ENCODE assay signal across 1 cellular context in the genomic region with DNA sequence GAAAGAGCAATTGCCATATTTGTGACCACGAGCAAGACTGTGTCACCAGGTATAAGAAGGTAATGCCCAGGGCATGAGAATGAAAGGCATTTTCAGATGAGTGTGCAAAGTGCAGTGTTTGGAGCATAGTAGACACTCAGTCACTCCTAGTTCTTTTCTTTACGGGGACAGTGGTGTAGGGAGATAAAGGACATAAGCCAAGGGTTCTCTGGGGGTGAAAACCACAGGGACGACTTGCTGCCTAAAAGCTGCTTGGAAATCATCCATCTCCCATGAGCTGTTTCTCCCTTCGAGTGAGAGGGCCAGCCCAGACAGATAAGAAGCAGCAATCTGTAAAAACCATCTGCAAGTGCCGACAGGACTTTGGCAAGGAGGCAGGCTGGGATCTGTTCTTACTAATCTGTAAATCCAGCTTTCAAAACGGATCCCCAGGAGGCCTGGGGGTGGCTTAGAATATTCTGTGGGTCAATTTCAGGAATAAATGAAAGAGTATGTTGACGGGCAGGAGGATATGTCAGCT.
A peak's percentile ranks its signal among the peaks of the same experiment; 100 is the strongest.
TF ChIP-seq lines count a peak whose summit lies in the region.

No MANE protein-coding gene starts in this region.

TF ChIP-seq in HEK293, 187 proteins besides CTCF, POLR2A, EP300 and RAD21 (continued from another document):
- TF ChIP-seq SETDB1 (IDR thresholded peaks at IDR 0.05; ENCODE audit: insufficient read length, low read length) (no peak), ZNF776 (tag by site-specific recombination; IDR thresholded peaks at IDR 0.05; ENCODE audit: borderline replicate concordance) (no peak), BCL11B (tag by site-specific recombination; IDR thresholded peaks at IDR 0.05; ENCODE audit: low read depth) (no peak), ZNF324 (tag by site-specific recombination; IDR thresholded peaks at IDR 0.05) (no peak), OSR2 (tag by site-specific recombination; IDR thresholded peaks at IDR 0.05) (peak; percentile 38; the same call in 1 of the 2 replicates), ZNF514 (tag by site-specific recombination; IDR thresholded peaks at IDR 0.05) (no peak), SALL2 (tag by site-specific recombination; IDR thresholded peaks at IDR 0.05; ENCODE audit: borderline replicate concordance) (no peak), GLI2 (tag by site-specific recombination; IDR thresholded peaks at IDR 0.05; ENCODE audit: borderline replicate concordance, low read depth) (no peak), TRIM28 (IDR thresholded peaks at IDR 0.05; ENCODE audit: borderline replicate concordance, low read length) (no peak), KLF10 (tag by site-specific recombination; IDR thresholded peaks at IDR 0.05) (no peak), ZNF792 (tag by site-specific recombination; IDR thresholded peaks at IDR 0.05) (no peak), WT1 (tag by site-specific recombination; IDR thresholded peaks at IDR 0.05) (peak; percentile 77), ZNF654 (tag by site-specific recombination; IDR thresholded peaks at IDR 0.05; ENCODE audit: low read depth) (no peak), ZFP37 (tag by site-specific recombination; IDR thresholded peaks at IDR 0.05) (no peak), HOXC10 (CRISPR knock-in tag; IDR thresholded peaks at IDR 0.05) (no peak), ZNF571 (tag by site-specific recombination; IDR thresholded peaks at IDR 0.05) (no peak), ZNF184 (tag by site-specific recombination; IDR thresholded peaks at IDR 0.05) (no peak), ZNF747 (tag by site-specific recombination; IDR thresholded peaks at IDR 0.05) (no peak)
- TF ChIP-seq, protein P1, sequence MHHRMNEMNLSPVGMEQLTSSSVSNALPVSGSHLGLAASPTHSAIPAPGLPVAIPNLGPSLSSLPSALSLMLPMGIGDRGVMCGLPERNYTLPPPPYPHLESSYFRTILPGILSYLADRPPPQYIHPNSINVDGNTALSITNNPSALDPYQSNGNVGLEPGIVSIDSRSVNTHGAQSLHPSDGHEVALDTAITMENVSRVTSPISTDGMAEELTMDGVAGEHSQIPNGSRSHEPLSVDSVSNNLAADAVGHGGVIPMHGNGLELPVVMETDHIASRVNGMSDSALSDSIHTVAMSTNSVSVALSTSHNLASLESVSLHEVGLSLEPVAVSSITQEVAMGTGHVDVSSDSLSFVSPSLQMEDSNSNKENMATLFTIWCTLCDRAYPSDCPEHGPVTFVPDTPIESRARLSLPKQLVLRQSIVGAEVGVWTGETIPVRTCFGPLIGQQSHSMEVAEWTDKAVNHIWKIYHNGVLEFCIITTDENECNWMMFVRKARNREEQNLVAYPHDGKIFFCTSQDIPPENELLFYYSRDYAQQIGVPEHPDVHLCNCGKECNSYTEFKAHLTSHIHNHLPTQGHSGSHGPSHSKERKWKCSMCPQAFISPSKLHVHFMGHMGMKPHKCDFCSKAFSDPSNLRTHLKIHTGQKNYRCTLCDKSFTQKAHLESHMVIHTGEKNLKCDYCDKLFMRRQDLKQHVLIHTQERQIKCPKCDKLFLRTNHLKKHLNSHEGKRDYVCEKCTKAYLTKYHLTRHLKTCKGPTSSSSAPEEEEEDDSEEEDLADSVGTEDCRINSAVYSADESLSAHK (tag by site-specific recombination; IDR thresholded peaks at IDR 0.05), result peak; percentile 70
- TF ChIP-seq, protein P2, sequence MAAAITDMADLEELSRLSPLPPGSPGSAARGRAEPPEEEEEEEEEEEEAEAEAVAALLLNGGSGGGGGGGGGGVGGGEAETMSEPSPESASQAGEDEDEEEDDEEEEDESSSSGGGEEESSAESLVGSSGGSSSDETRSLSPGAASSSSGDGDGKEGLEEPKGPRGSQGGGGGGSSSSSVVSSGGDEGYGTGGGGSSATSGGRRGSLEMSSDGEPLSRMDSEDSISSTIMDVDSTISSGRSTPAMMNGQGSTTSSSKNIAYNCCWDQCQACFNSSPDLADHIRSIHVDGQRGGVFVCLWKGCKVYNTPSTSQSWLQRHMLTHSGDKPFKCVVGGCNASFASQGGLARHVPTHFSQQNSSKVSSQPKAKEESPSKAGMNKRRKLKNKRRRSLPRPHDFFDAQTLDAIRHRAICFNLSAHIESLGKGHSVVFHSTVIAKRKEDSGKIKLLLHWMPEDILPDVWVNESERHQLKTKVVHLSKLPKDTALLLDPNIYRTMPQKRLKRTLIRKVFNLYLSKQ (tag by site-specific recombination; IDR thresholded peaks at IDR 0.05; ENCODE audit: borderline replicate concordance), result no peak
- TF ChIP-seq, protein P3, sequence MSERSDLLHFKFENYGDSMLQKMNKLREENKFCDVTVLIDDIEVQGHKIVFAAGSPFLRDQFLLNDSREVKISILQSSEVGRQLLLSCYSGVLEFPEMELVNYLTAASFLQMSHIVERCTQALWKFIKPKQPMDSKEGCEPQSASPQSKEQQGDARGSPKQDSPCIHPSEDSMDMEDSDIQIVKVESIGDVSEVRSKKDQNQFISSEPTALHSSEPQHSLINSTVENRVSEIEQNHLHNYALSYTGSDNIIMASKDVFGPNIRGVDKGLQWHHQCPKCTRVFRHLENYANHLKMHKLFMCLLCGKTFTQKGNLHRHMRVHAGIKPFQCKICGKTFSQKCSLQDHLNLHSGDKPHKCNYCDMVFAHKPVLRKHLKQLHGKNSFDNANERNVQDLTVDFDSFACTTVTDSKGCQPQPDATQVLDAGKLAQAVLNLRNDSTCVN (tag by site-specific recombination; optimal IDR thresholded peaks at IDR 0.05), result no peak
- TF ChIP-seq, protein P4, sequence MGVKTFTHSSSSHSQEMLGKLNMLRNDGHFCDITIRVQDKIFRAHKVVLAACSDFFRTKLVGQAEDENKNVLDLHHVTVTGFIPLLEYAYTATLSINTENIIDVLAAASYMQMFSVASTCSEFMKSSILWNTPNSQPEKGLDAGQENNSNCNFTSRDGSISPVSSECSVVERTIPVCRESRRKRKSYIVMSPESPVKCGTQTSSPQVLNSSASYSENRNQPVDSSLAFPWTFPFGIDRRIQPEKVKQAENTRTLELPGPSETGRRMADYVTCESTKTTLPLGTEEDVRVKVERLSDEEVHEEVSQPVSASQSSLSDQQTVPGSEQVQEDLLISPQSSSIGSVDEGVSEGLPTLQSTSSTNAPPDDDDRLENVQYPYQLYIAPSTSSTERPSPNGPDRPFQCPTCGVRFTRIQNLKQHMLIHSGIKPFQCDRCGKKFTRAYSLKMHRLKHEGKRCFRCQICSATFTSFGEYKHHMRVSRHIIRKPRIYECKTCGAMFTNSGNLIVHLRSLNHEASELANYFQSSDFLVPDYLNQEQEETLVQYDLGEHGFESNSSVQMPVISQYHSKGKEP (tag by site-specific recombination; IDR thresholded peaks at IDR 0.05), result no peak
- TF ChIP-seq, protein P5, sequence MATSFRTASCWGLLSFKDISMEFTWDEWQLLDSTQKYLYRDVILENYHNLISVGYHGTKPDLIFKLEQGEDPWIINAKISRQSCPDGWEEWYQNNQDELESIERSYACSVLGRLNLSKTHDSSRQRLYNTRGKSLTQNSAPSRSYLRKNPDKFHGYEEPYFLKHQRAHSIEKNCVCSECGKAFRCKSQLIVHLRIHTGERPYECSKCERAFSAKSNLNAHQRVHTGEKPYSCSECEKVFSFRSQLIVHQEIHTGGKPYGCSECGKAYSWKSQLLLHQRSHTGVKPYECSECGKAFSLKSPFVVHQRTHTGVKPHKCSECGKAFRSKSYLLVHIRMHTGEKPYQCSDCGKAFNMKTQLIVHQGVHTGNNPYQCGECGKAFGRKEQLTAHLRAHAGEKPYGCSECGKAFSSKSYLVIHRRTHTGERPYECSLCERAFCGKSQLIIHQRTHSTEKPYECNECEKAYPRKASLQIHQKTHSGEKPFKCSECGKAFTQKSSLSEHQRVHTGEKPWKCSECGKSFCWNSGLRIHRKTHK (tag by site-specific recombination; IDR thresholded peaks at IDR 0.05), result no peak
- TF ChIP-seq, protein P6, sequence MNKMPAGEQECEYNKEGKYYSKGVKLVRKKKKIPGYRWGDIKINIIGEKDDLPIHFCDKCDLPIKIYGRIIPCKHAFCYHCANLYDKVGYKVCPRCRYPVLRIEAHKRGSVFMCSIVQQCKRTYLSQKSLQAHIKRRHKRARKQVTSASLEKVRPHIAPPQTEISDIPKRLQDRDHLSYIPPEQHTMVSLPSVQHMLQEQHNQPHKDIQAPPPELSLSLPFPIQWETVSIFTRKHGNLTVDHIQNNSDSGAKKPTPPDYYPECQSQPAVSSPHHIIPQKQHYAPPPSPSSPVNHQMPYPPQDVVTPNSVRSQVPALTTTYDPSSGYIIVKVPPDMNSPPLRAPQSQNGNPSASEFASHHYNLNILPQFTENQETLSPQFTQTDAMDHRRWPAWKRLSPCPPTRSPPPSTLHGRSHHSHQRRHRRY (tag by site-specific recombination; IDR thresholded peaks at IDR 0.05), result no peak
- TF ChIP-seq, protein P7, sequence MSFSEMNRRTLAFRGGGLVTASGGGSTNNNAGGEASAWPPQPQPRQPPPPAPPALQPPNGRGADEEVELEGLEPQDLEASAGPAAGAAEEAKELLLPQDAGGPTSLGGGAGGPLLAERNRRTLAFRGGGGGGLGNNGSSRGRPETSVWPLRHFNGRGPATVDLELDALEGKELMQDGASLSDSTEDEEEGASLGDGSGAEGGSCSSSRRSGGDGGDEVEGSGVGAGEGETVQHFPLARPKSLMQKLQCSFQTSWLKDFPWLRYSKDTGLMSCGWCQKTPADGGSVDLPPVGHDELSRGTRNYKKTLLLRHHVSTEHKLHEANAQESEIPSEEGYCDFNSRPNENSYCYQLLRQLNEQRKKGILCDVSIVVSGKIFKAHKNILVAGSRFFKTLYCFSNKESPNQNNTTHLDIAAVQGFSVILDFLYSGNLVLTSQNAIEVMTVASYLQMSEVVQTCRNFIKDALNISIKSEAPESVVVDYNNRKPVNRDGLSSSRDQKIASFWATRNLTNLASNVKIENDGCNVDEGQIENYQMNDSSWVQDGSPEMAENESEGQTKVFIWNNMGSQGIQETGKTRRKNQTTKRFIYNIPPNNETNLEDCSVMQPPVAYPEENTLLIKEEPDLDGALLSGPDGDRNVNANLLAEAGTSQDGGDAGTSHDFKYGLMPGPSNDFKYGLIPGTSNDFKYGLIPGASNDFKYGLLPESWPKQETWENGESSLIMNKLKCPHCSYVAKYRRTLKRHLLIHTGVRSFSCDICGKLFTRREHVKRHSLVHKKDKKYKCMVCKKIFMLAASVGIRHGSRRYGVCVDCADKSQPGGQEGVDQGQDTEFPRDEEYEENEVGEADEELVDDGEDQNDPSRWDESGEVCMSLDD (tag by site-specific recombination; IDR thresholded peaks at IDR 0.05), result no peak
- TF ChIP-seq, protein P8, sequence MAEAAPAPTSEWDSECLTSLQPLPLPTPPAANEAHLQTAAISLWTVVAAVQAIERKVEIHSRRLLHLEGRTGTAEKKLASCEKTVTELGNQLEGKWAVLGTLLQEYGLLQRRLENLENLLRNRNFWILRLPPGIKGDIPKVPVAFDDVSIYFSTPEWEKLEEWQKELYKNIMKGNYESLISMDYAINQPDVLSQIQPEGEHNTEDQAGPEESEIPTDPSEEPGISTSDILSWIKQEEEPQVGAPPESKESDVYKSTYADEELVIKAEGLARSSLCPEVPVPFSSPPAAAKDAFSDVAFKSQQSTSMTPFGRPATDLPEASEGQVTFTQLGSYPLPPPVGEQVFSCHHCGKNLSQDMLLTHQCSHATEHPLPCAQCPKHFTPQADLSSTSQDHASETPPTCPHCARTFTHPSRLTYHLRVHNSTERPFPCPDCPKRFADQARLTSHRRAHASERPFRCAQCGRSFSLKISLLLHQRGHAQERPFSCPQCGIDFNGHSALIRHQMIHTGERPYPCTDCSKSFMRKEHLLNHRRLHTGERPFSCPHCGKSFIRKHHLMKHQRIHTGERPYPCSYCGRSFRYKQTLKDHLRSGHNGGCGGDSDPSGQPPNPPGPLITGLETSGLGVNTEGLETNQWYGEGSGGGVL (tag by site-specific recombination; IDR thresholded peaks at IDR 0.05), result no peak
- TF ChIP-seq, protein P9, sequence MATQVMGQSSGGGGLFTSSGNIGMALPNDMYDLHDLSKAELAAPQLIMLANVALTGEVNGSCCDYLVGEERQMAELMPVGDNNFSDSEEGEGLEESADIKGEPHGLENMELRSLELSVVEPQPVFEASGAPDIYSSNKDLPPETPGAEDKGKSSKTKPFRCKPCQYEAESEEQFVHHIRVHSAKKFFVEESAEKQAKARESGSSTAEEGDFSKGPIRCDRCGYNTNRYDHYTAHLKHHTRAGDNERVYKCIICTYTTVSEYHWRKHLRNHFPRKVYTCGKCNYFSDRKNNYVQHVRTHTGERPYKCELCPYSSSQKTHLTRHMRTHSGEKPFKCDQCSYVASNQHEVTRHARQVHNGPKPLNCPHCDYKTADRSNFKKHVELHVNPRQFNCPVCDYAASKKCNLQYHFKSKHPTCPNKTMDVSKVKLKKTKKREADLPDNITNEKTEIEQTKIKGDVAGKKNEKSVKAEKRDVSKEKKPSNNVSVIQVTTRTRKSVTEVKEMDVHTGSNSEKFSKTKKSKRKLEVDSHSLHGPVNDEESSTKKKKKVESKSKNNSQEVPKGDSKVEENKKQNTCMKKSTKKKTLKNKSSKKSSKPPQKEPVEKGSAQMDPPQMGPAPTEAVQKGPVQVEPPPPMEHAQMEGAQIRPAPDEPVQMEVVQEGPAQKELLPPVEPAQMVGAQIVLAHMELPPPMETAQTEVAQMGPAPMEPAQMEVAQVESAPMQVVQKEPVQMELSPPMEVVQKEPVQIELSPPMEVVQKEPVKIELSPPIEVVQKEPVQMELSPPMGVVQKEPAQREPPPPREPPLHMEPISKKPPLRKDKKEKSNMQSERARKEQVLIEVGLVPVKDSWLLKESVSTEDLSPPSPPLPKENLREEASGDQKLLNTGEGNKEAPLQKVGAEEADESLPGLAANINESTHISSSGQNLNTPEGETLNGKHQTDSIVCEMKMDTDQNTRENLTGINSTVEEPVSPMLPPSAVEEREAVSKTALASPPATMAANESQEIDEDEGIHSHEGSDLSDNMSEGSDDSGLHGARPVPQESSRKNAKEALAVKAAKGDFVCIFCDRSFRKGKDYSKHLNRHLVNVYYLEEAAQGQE (tag by site-specific recombination; IDR thresholded peaks at IDR 0.05), result no peak
- TF ChIP-seq, protein P10, sequence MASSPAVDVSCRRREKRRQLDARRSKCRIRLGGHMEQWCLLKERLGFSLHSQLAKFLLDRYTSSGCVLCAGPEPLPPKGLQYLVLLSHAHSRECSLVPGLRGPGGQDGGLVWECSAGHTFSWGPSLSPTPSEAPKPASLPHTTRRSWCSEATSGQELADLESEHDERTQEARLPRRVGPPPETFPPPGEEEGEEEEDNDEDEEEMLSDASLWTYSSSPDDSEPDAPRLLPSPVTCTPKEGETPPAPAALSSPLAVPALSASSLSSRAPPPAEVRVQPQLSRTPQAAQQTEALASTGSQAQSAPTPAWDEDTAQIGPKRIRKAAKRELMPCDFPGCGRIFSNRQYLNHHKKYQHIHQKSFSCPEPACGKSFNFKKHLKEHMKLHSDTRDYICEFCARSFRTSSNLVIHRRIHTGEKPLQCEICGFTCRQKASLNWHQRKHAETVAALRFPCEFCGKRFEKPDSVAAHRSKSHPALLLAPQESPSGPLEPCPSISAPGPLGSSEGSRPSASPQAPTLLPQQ (tag by site-specific recombination; IDR thresholded peaks at IDR 0.05), result no peak
- TF ChIP-seq, protein P11, sequence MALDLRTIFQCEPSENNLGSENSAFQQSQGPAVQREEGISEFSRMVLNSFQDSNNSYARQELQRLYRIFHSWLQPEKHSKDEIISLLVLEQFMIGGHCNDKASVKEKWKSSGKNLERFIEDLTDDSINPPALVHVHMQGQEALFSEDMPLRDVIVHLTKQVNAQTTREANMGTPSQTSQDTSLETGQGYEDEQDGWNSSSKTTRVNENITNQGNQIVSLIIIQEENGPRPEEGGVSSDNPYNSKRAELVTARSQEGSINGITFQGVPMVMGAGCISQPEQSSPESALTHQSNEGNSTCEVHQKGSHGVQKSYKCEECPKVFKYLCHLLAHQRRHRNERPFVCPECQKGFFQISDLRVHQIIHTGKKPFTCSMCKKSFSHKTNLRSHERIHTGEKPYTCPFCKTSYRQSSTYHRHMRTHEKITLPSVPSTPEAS (tag by site-specific recombination; IDR thresholded peaks at IDR 0.05), result no peak
TF ChIP-seq in HEK293: peak in this region for 8.
